2 cellular contexts compared by ENCODE assay signal in genomic region chr9:121766081-121766683, GRCh38.
TF ChIP-seq lines count a peak whose summit lies in the region.

No MANE protein-coding gene starts in this region.

TF ChIP-seq in SK-N-SH, 30 proteins besides CTCF, POLR2A, EP300 and RAD21 (continued from another document):
- TF ChIP-seq REST (IDR thresholded peaks at IDR 0.05; ENCODE audit: low read depth, low read length) (no peak), POLR2AphosphoS5 (IDR thresholded peaks at IDR 0.05; ENCODE audit: low read depth, low read length) (no peak), MAX (IDR thresholded peaks at IDR 0.05; ENCODE audit: low read depth) (no peak), JUND (IDR thresholded peaks at IDR 0.05) (no peak), GATA2 (CRISPR knock-in tag; IDR thresholded peaks at IDR 0.05) (no peak), IRF3 (IDR thresholded peaks at IDR 0.05; ENCODE audit: low read depth, low read length) (no peak), SIN3A (IDR thresholded peaks at IDR 0.05; ENCODE audit: borderline replicate concordance, low read depth, low read length) (no peak), USF2 (IDR thresholded peaks at IDR 0.05; ENCODE audit: borderline replicate concordance, low read depth, low read length) (no peak), TEAD4 (IDR thresholded peaks at IDR 0.05; ENCODE audit: borderline replicate concordance, insufficient read depth) (no peak)
- TF ChIP-seq, protein P1, sequence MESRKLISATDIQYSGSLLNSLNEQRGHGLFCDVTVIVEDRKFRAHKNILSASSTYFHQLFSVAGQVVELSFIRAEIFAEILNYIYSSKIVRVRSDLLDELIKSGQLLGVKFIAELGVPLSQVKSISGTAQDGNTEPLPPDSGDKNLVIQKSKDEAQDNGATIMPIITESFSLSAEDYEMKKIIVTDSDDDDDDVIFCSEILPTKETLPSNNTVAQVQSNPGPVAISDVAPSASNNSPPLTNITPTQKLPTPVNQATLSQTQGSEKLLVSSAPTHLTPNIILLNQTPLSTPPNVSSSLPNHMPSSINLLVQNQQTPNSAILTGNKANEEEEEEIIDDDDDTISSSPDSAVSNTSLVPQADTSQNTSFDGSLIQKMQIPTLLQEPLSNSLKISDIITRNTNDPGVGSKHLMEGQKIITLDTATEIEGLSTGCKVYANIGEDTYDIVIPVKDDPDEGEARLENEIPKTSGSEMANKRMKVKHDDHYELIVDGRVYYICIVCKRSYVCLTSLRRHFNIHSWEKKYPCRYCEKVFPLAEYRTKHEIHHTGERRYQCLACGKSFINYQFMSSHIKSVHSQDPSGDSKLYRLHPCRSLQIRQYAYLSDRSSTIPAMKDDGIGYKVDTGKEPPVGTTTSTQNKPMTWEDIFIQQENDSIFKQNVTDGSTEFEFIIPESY (IDR thresholded peaks at IDR 0.05; ENCODE audit: borderline replicate concordance, low read depth), result no peak

TF ChIP-seq in SK-N-SH treated with all-trans-retinoic acid at 6 μM for 48 hours, 23 proteins besides CTCF, POLR2A, EP300 and RAD21 (continued from another document):
- TF ChIP-seq CREB5 (CRISPR knock-in tag; IDR thresholded peaks at IDR 0.05; ENCODE audit: low read depth), result no peak
- no peak for TF ChIP-seq ISL1 (CRISPR knock-in tag; IDR thresholded peaks at IDR 0.05)
- no peak for TF ChIP-seq ZFP30 (CRISPR knock-in tag; IDR thresholded peaks at IDR 0.05)
TF ChIP-seq in SK-N-SH treated with all-trans-retinoic acid at 6 μM for 48 hours: peak in this region for 0.
